ENCODE assay signal across 12 cellular contexts in genomic region chr19:1992759-1993260, GRCh38. TPM values are rescaled to one million over a fixed set of nuclear protein-coding genes. Genes with fewer than 3 reads are reported as not detected.
DNase-seq lines count a peak whose midpoint lies in the region; TF ChIP-seq lines count a peak whose summit lies in the region.
"Had no signal": no experiment of that assay in that cellular context is flagged by ENCODE, and none has a peak within 500 bp of the region (broad histone marks: within the 10 kb centered on the region; RNA-seq: fewer than 3 reads in every experiment).

No MANE protein-coding gene starts in this region.

- no peaks in the 10 kb centered on the region for H3K9me3 ChIP-seq in HEK293 (ENCODE audit: control insufficient read depth, insufficient read depth, low read depth, low read length)
- no peaks in the 10 kb centered on the region for H3K9me3 ChIP-seq in adipocyte (ENCODE audit: control insufficient read depth, low read length)
- H3K9me3 ChIP-seq in spleen, result no peaks in the 10 kb centered on the region
- H3K9me3 ChIP-seq: uterus had no signal

- no peak overlapping the region for H3K4me3 Mint-ChIP-seq in activated CD4-positive, alpha-beta memory T cell treated with anti-CD3 and anti-CD28 coated beads for 36 hours
- H3K4me3 Mint-ChIP-seq in activated CD4-positive, alpha-beta memory T cell treated with anti-CD3 and anti-CD28 coated beads, Interleukin-2, amount 10 ng/mL, durations not matched to agents 7 days and 5 days, result no peak overlapping the region
- no peak overlapping the region for H3K4me3 Mint-ChIP-seq in CD14-positive monocyte
- H3K4me3 Mint-ChIP-seq: dendritic cell treated with granulocyte-macrophage colony-stimulating factor and Interleukin-4, amounts not matched to agents 40 ng/mL and 50 ng/mL, for 4 days; naive B cell had no signal

- no peaks in the 10 kb centered on the region for H3K9me3 Mint-ChIP-seq in activated CD4-positive, alpha-beta memory T cell treated with anti-CD3 and anti-CD28 coated beads for 36 hours
- no peaks in the 10 kb centered on the region for H3K9me3 Mint-ChIP-seq in activated CD4-positive, alpha-beta memory T cell treated with anti-CD3 and anti-CD28 coated beads, Interleukin-2, amount 10 ng/mL, durations not matched to agents 7 days and 5 days
- peaks cover 0 to 2% (median 0%) of the 10 kb centered on the region in 7 donors for H3K9me3 Mint-ChIP-seq in CD14-positive monocyte
- H3K9me3 Mint-ChIP-seq: dendritic cell treated with granulocyte-macrophage colony-stimulating factor and Interleukin-4, amounts not matched to agents 40 ng/mL and 50 ng/mL, for 4 days; naive B cell had no signal

- no peak for TF ChIP-seq POLR2A in spleen (IDR thresholded peaks at IDR 0.05)

- H3K4me1 Mint-ChIP-seq in activated CD4-positive, alpha-beta memory T cell treated with anti-CD3 and anti-CD28 coated beads for 36 hours (ENCODE audit: low read depth), result peaks cover 4% of the 10 kb centered on the region
- H3K4me1 Mint-ChIP-seq in activated CD4-positive, alpha-beta memory T cell treated with anti-CD3 and anti-CD28 coated beads, Interleukin-2, amount 10 ng/mL, durations not matched to agents 7 days and 5 days, result peaks cover 2% of the 10 kb centered on the region
- H3K4me1 Mint-ChIP-seq in CD14-positive monocyte, result no peaks in the 10 kb centered on the region

- TF ChIP-seq CTCF in HEK293 (tag by site-specific recombination; IDR thresholded peaks at IDR 0.05) (no peak), spleen (IDR thresholded peaks at IDR 0.05 in 8 of 11, conservative IDR thresholded peaks at IDR 0.05 in 3 of 11) (no peak), CD14-positive monocyte (IDR thresholded peaks at IDR 0.05) (no peak)

- CTCF ChIA-PET in activated CD4-positive, alpha-beta memory T cell treated with anti-CD3 and anti-CD28 coated beads for 36 hours (lab: Charles Lee), result no interaction called here
- CTCF ChIA-PET in activated CD4-positive, alpha-beta memory T cell treated with anti-CD3 and anti-CD28 coated beads, Interleukin-2, amount 10 ng/mL, durations not matched to agents 7 days and 5 days (lab: Charles Lee), result no interaction called here
- CTCF ChIA-PET in HEK293 (lab: Yijun Ruan, JAX), result interaction anchor here (1.0 kb wide), 1 partner anchor 27 kb away, joined by 3 read pairs; no protein-coding TSS in a partner anchor

- H3K27ac ChIP-seq in HEK293 (ENCODE audit: extremely low read depth, low read depth, low read length) (no peak overlapping the region), spleen (no peak overlapping the region)
- H3K27ac ChIP-seq: uterus had no signal

- H3K36me3 ChIP-seq in HEK293 (ENCODE audit: control insufficient read depth in 2 of 2, insufficient read depth in 1 of 2, low read length in 2 of 2), result peaks cover 43 to 71% of the 10 kb centered on the region in 2 experiments
- H3K36me3 ChIP-seq in adipocyte (ENCODE audit: control insufficient read depth, insufficient read depth, low read length, severe bottlenecking), result peaks cover 52% of the 10 kb centered on the region
- peaks cover 0 to 94% (median 61%) of the 10 kb centered on the region in 6 donors for H3K36me3 ChIP-seq in spleen
- H3K36me3 ChIP-seq: uterus had no signal

- H3K36me3 Mint-ChIP-seq in activated CD4-positive, alpha-beta memory T cell treated with anti-CD3 and anti-CD28 coated beads for 36 hours, result peaks cover 11% of the 10 kb centered on the region
- H3K36me3 Mint-ChIP-seq in activated CD4-positive, alpha-beta memory T cell treated with anti-CD3 and anti-CD28 coated beads, Interleukin-2, amount 10 ng/mL, durations not matched to agents 7 days and 5 days (ENCODE audit: low read depth), result peaks cover 22% of the 10 kb centered on the region
- peaks cover 33 to 73% of the 10 kb centered on the region in 2 donors for H3K36me3 Mint-ChIP-seq in CD14-positive monocyte

- H3K27me3 ChIP-seq in adipocyte (replicated peaks; ENCODE audit: control insufficient read depth, insufficient read depth, low read length) (no peaks in the 10 kb centered on the region), spleen (replicated peaks in 1 of 7) (no peaks in the 10 kb centered on the region)
- H3K27me3 ChIP-seq: uterus had no signal

- peak; percentile 40 for DNase-seq in activated CD4-positive, alpha-beta memory T cell treated with anti-CD3 and anti-CD28 coated beads for 36 hours
- DNase-seq in activated CD4-positive, alpha-beta memory T cell treated with anti-CD3 and anti-CD28 coated beads, Interleukin-2, amount 10 ng/mL, durations not matched to agents 7 days and 5 days, result no peak
- DNase-seq in adipocyte (ENCODE audit: low read depth) (peak; percentile 11), spleen (peak; percentile 67), medulla oblongata (ENCODE audit: extremely low spot score) (no peak), retina (no peak), CD14-positive monocyte (ENCODE audit: low spot score) (no peak)
- DNase-seq: naive B cell, T-helper 1 cell had no signal

- H3K27me3 Mint-ChIP-seq in activated CD4-positive, alpha-beta memory T cell treated with anti-CD3 and anti-CD28 coated beads for 36 hours, result no peaks in the 10 kb centered on the region
- H3K27me3 Mint-ChIP-seq in activated CD4-positive, alpha-beta memory T cell treated with anti-CD3 and anti-CD28 coated beads, Interleukin-2, amount 10 ng/mL, durations not matched to agents 7 days and 5 days, result no peaks in the 10 kb centered on the region
- peaks cover 0 to 2% (median 0%) of the 10 kb centered on the region in 3 donors for H3K27me3 Mint-ChIP-seq in CD14-positive monocyte (ENCODE audit: low read depth in 3 of 3)
- H3K27me3 Mint-ChIP-seq: dendritic cell treated with granulocyte-macrophage colony-stimulating factor and Interleukin-4, amounts not matched to agents 40 ng/mL and 50 ng/mL, for 4 days; naive B cell had no signal

- no peak overlapping the region for H3K9ac ChIP-seq in adipocyte (ENCODE audit: low read length)

- 88 to 94% (median 90%) methylated on average over 23 to 44 of the region's 44 CpGs for WGBS in spleen, 5 donors

- POLR2A ChIA-PET in activated CD4-positive, alpha-beta memory T cell treated with anti-CD3 and anti-CD28 coated beads for 36 hours (lab: Charles Lee), result no interaction called here
- POLR2A ChIA-PET in activated CD4-positive, alpha-beta memory T cell treated with anti-CD3 and anti-CD28 coated beads, Interleukin-2, amount 10 ng/mL, durations not matched to agents 7 days and 5 days (lab: Charles Lee), result no interaction called here
- POLR2A ChIA-PET in HEK293 (lab: Yijun Ruan, JAX), result interaction anchor here (0.5 to 0.6 kb wide), 2 partner anchors 47 to 285 kb away, joined by 3 to 4 read pairs; no protein-coding TSS in a partner anchor

- no peaks in the 10 kb centered on the region for H3K4me1 ChIP-seq in HEK293 (ENCODE audit: control insufficient read depth, insufficient read depth, low read length)
- no peaks in the 10 kb centered on the region for H3K4me1 ChIP-seq in adipocyte (ENCODE audit: control insufficient read depth, insufficient read depth, low read length)
- no peaks in the 10 kb centered on the region for H3K4me1 ChIP-seq in spleen
- H3K4me1 ChIP-seq: uterus had no signal

- no peak overlapping the region for H3K4me3 ChIP-seq in HEK293 (ENCODE audit: low read depth, low read length)
- H3K4me3 ChIP-seq in adipocyte (ENCODE audit: low read length), result no peak overlapping the region
- H3K4me3 ChIP-seq in spleen, result no peak overlapping the region
- H3K4me3 ChIP-seq: uterus had no signal

- H3K27ac Mint-ChIP-seq in activated CD4-positive, alpha-beta memory T cell treated with anti-CD3 and anti-CD28 coated beads for 36 hours, result no peak overlapping the region
- H3K27ac Mint-ChIP-seq in activated CD4-positive, alpha-beta memory T cell treated with anti-CD3 and anti-CD28 coated beads, Interleukin-2, amount 10 ng/mL, durations not matched to agents 7 days and 5 days, result no peak overlapping the region
- H3K27ac Mint-ChIP-seq in CD14-positive monocyte, result no peak overlapping the region
- H3K27ac Mint-ChIP-seq: dendritic cell treated with granulocyte-macrophage colony-stimulating factor and Interleukin-4, amounts not matched to agents 40 ng/mL and 50 ng/mL, for 4 days had no signal

- intact Hi-C loops in activated CD4-positive, alpha-beta memory T cell treated with anti-CD3 and anti-CD28 coated beads for 36 hours (cut with micrococcal nuclease), result no loop called here
- intact Hi-C loops in spleen (cut with DNase I; ENCODE audit: low total_unique reads) (no loop called here), CD14-positive monocyte (cut with micrococcal nuclease) (no loop called here)

TF ChIP-seq in HEK293, 187 proteins besides CTCF, POLR2A, EP300 and RAD21 (continues in another document):
- TF ChIP-seq KLF1 (tag by site-specific recombination; IDR thresholded peaks at IDR 0.05) (peak; percentile 67; the same call in 1 of the 2 replicates), ZBTB26 (tag by site-specific recombination; optimal IDR thresholded peaks at IDR 0.05) (no peak)

RNA-seq across cellular contexts. Expression of gene BTBD2, which starts 22.7 kb away (rescaled TPM):
- 10 to 100 TPM; 37.3 to 42.9 TPM for total RNA-seq in activated CD4-positive, alpha-beta memory T cell treated with anti-CD3 and anti-CD28 coated beads for 36 hours
- 10 to 100 TPM; 55.4 to 57.1 TPM for total RNA-seq in activated CD4-positive, alpha-beta memory T cell treated with anti-CD3 and anti-CD28 coated beads, Interleukin-2, amount 10 ng/mL, durations not matched to agents 7 days and 5 days
- 10 to 100 TPM; 47.6 to 77.1 (median 65.5) TPM for total RNA-seq in spleen
- polyA plus RNA-seq in spleen (10 to 100 TPM; 29.1 to 53.0 (median 31.2) TPM), CD14-positive monocyte (1 to 10 TPM; 2.8 to 3.3 TPM)

RNA-seq across cellular contexts. Expression of gene CSNK1G2, which starts 51.8 kb away (rescaled TPM):
- 10 to 100 TPM; 63.7 to 66.2 TPM for total RNA-seq in activated CD4-positive, alpha-beta memory T cell treated with anti-CD3 and anti-CD28 coated beads for 36 hours
- 100 to 1,000 TPM; 130 to 132 TPM for total RNA-seq in activated CD4-positive, alpha-beta memory T cell treated with anti-CD3 and anti-CD28 coated beads, Interleukin-2, amount 10 ng/mL, durations not matched to agents 7 days and 5 days
- total RNA-seq in spleen, result 100 to 1,000 TPM in 3 of 7 donors, 10 to 100 TPM in 4; 72.2 to 115 (median 88.6) TPM
- polyA plus RNA-seq in spleen (100 to 1,000 TPM in 1 of 3 donors, 10 to 100 TPM in 2; 52.5 to 120 (median 99.1) TPM), CD14-positive monocyte (10 to 100 TPM; 10.8 to 20.3 TPM)

RNA-seq across cellular contexts. Expression of gene MKNK2, which starts 58.2 kb away (rescaled TPM):
- total RNA-seq in activated CD4-positive, alpha-beta memory T cell treated with anti-CD3 and anti-CD28 coated beads for 36 hours, result 100 to 1,000 TPM; 143 to 157 TPM
- 100 to 1,000 TPM; 239 to 253 TPM for total RNA-seq in activated CD4-positive, alpha-beta memory T cell treated with anti-CD3 and anti-CD28 coated beads, Interleukin-2, amount 10 ng/mL, durations not matched to agents 7 days and 5 days
- 100 to 1,000 TPM; 212 to 389 (median 265) TPM for total RNA-seq in spleen
- polyA plus RNA-seq in spleen (100 to 1,000 TPM in 1 of 3 donors, 10 to 100 TPM in 2; 88.2 to 154 (median 90.0) TPM), CD14-positive monocyte (10 to 100 TPM; 16.9 to 21.8 TPM)

Comparison
In these comparisons a context has a peak if more than half of its experiments do, and no peak if none do; other contexts are left out.
1. DNase-seq: peak in activated CD4-positive, alpha-beta memory T cell treated with anti-CD3 and anti-CD28 coated beads for 36 hours (single experiment), adipocyte (single experiment) and spleen (single experiment); none in activated CD4-positive, alpha-beta memory T cell treated with anti-CD3 and anti-CD28 coated beads, Interleukin-2, amount 10 ng/mL, durations not matched to agents 7 days and 5 days (single experiment), medulla oblongata (single experiment), retina (single experiment) and CD14-positive monocyte (single experiment).